Comparison of ENCODE assay signal across 24 cellular contexts in genomic region chr17:50887705-50888245, GRCh38. TPM values are rescaled to one million over a fixed set of nuclear protein-coding genes. Genes with fewer than 3 reads are reported as not detected.
DNase-seq lines count a peak whose midpoint lies in the region; ATAC-seq, FAIRE-seq and TF ChIP-seq lines count a peak whose summit lies in the region.
"Had no signal": no experiment of that assay in that cellular context is flagged by ENCODE, and none has a peak within 500 bp of the region (broad histone marks: within the 10 kb centered on the region; RNA-seq: fewer than 3 reads in every experiment).

No MANE protein-coding gene starts in this region.

- H2BK20ac ChIP-seq in H1 (ENCODE audit: low read length), result 0 out of 2 replicates have a peak overlapping the region, but pooled peaks have one; percentile 21

- H3K27ac Mint-ChIP-seq in activated naive CD8-positive, alpha-beta T cell treated with anti-CD3 and anti-CD28 coated beads, Interleukin-2, amount 10 ng/mL, durations not matched to agents 7 days and 5 days, result peak overlapping the region; percentile 28
- no peak overlapping the region for H3K27ac Mint-ChIP-seq in activated naive CD8-positive, alpha-beta T cell treated with anti-CD3 and anti-CD28 coated beads for 36 hours
- peak overlapping the region; percentile 42 to 53 for H3K27ac Mint-ChIP-seq in T-cell

- no peak overlapping the region for H3K27ac ChIP-seq in H1 (ENCODE audit: low read depth, low read length)
- peak overlapping the region; percentile 6 for H3K27ac ChIP-seq in suprapubic skin
- H3K27ac ChIP-seq: C4-2B, HL-60, neutrophil, psoas muscle, uterus had no signal

- H3K56ac ChIP-seq in H1 (replicated peaks; ENCODE audit: insufficient read length, low read depth, low read length), result no peak overlapping the region

- no peak overlapping the region for H3K23ac ChIP-seq in H1 (ENCODE audit: insufficient read length)

- CTCF ChIA-PET in T-cell (lab: Charles Lee) (interaction anchor here in 1 of 2 donors (0.6 to 1.3 kb wide), 4 partner anchors 9 to 61 kb away, joined by 3 to 5 read pairs (median 3); no protein-coding TSS in a partner anchor), H1 (lab: Charles Lee; ENCODE audit: partially characterized antibody) (interaction anchor here (0.6 to 2.0 kb wide), 14 partner anchors 9 to 120 kb away, joined by 3 to 6 read pairs (median 3); partner anchors contain the start of gene ANKRD40CL)

- H3K4ac ChIP-seq in H1 (replicated peaks; ENCODE audit: insufficient read length, low read depth, low read length), result no peak overlapping the region

- no peak for FAIRE-seq in H1 (lab: Jason Lieb, UNC)
- FAIRE-seq: endothelial cell of umbilical vein, keratinocyte had no signal

- H3K14ac ChIP-seq in H1 (ENCODE audit: insufficient read length), result no peak overlapping the region

- H4K20me1 ChIP-seq in H1 (replicated peaks in 1 of 2; ENCODE audit: control insufficient read depth in 1 of 2, insufficient read depth in 2 of 2, low read length in 2 of 2), result no peaks in the 10 kb centered on the region

- H3K36me3 Mint-ChIP-seq in activated naive CD8-positive, alpha-beta T cell treated with anti-CD3 and anti-CD28 coated beads, Interleukin-2, amount 10 ng/mL, durations not matched to agents 7 days and 5 days, result no peaks in the 10 kb centered on the region
- H3K36me3 Mint-ChIP-seq in activated naive CD8-positive, alpha-beta T cell treated with anti-CD3 and anti-CD28 coated beads for 36 hours, result no peaks in the 10 kb centered on the region
- H3K36me3 Mint-ChIP-seq in T-cell, result no peaks in the 10 kb centered on the region

- no peaks in the 10 kb centered on the region for H3K36me3 ChIP-seq in H1 (ENCODE audit: control insufficient read depth in 2 of 4, insufficient read depth in 4 of 4, low read length in 3 of 4)
- H3K36me3 ChIP-seq in suprapubic skin, result no peaks in the 10 kb centered on the region
- H3K36me3 ChIP-seq: HAP-1, neutrophil, uterus had no signal

- no peak overlapping the region for H4K8ac ChIP-seq in H1 (ENCODE audit: extremely low read depth, insufficient read depth, low read length)

- no peak for DNase-seq in activated naive CD8-positive, alpha-beta T cell treated with anti-CD3 and anti-CD28 coated beads, Interleukin-2, amount 10 ng/mL, durations not matched to agents 7 days and 5 days
- no peak for DNase-seq in activated naive CD8-positive, alpha-beta T cell treated with anti-CD3 and anti-CD28 coated beads for 36 hours
- DNase-seq in T-cell (no peak), H1 (ENCODE audit: low read depth in 1 of 2, low spot score in 2 of 2) (no peak), suprapubic skin (ENCODE audit: low spot score in 2 of 2) (peak; percentile 60 to 65)
- DNase-seq: activated gamma-delta T cell, anterior cingulate cortex, NCI-H1930, NCI-H69, psoas muscle, SK-N-SH, uterus had no signal

- H3K18ac ChIP-seq in H1 (ENCODE audit: extremely low read depth, low read length), result peak overlapping the region; percentile 66; the same call in 1 of the 2 replicates

- H3K4me2 ChIP-seq in H1 (ENCODE audit: insufficient read depth in 1 of 2, low read depth in 2 of 2, low read length in 2 of 2), result no peak overlapping the region
- H3K4me2 ChIP-seq: SK-N-SH had no signal

- H3K27me3 ChIP-seq in H1 (replicated peaks in 1 of 4; ENCODE audit: control insufficient read depth in 3 of 4, extremely low read depth in 1 of 4, insufficient read depth in 3 of 4, low read length in 3 of 4), result no peaks in the 10 kb centered on the region
- no peaks in the 10 kb centered on the region for H3K27me3 ChIP-seq in suprapubic skin
- H3K27me3 ChIP-seq: neutrophil, uterus had no signal

- no peaks in the 10 kb centered on the region for H3K79me1 ChIP-seq in H1 (ENCODE audit: low read depth, low read length)

- no peak for TF ChIP-seq POLR2A in H1 (IDR thresholded peaks at IDR 0.05; ENCODE audit: control extremely low read depth in 1 of 2, low read depth in 2 of 2, low read length in 2 of 2)
- no peak for TF ChIP-seq POLR2A in suprapubic skin (IDR thresholded peaks at IDR 0.05)

- H3K27me3 Mint-ChIP-seq in activated naive CD8-positive, alpha-beta T cell treated with anti-CD3 and anti-CD28 coated beads, Interleukin-2, amount 10 ng/mL, durations not matched to agents 7 days and 5 days, result peaks cover 18% of the 10 kb centered on the region
- no peaks in the 10 kb centered on the region for H3K27me3 Mint-ChIP-seq in activated naive CD8-positive, alpha-beta T cell treated with anti-CD3 and anti-CD28 coated beads for 36 hours
- H3K27me3 Mint-ChIP-seq in T-cell, result no peaks in the 10 kb centered on the region

- no peak overlapping the region for H2AK5ac ChIP-seq in H1 (ENCODE audit: low read depth, low read length)

- H4K5ac ChIP-seq in H1 (ENCODE audit: insufficient read length, low read depth, low read length), result no peak overlapping the region

- TF ChIP-seq CTCF in H1 (IDR thresholded peaks at IDR 0.05; ENCODE audit: control extremely low read depth in 1 of 3, insufficient read depth in 1 of 3, low read depth in 1 of 3, low read length in 3 of 3) (no peak), suprapubic skin (IDR thresholded peaks at IDR 0.05) (no peak)

- H2BK15ac ChIP-seq in H1 (ENCODE audit: low read length), result peak overlapping the region; percentile 62; the same call in 1 of the 2 replicates

- H2AFZ ChIP-seq in H1 (ENCODE audit: low read length), result no peak overlapping the region

- no peak overlapping the region for H2BK120ac ChIP-seq in H1 (replicated peaks; ENCODE audit: low read depth, low read length)

- H3K79me2 ChIP-seq in H1 (ENCODE audit: control insufficient read depth in 1 of 2, insufficient read depth in 2 of 2, low read length in 2 of 2), result no peaks in the 10 kb centered on the region

- POLR2A ChIA-PET in activated naive CD8-positive, alpha-beta T cell treated with anti-CD3 and anti-CD28 coated beads, Interleukin-2, amount 10 ng/mL, durations not matched to agents 7 days and 5 days (lab: Charles Lee), result interaction anchor here (1.0 to 3.2 kb wide), 5 partner anchors 16 to 38 kb away, joined by 3 to 25 read pairs (median 4); partner anchors contain the start of gene TOB1
- POLR2A ChIA-PET in T-cell (lab: Charles Lee), result interaction anchor here (0.6 to 0.9 kb wide), 3 partner anchors 9 to 25 kb away, joined by 3 to 7 read pairs (median 5); partner anchors contain the start of gene TOB1 (in 1 of the 2)
- POLR2A ChIA-PET in H1 (lab: Charles Lee; ENCODE audit: partially characterized antibody), result interaction anchor here (0.6 to 7.5 kb wide), 5 partner anchors 22 to 218 kb away, joined by 3 to 72 read pairs (median 4); partner anchors contain the start of gene TOB1

- H3K4me3 ChIP-seq in H1 (ENCODE audit: extremely low read depth in 1 of 4, insufficient read depth in 2 of 4, low read depth in 3 of 4, low read length in 4 of 4) (no peak overlapping the region), suprapubic skin (no peak overlapping the region)
- H3K4me3 ChIP-seq: HAP-1, psoas muscle, uterus had no signal

- H3K23me2 ChIP-seq in H1 (ENCODE audit: low read depth, low read length), result no peaks in the 10 kb centered on the region

- H3K9me3 ChIP-seq in H1 (ENCODE audit: insufficient read depth in 2 of 2, low read depth in 1 of 2, low read length in 1 of 2) (no peaks in the 10 kb centered on the region), suprapubic skin (no peaks in the 10 kb centered on the region)
- H3K9me3 ChIP-seq: HAP-1, neutrophil, psoas muscle, SK-N-SH, uterus had no signal

- H3K9me3 Mint-ChIP-seq in activated naive CD8-positive, alpha-beta T cell treated with anti-CD3 and anti-CD28 coated beads, Interleukin-2, amount 10 ng/mL, durations not matched to agents 7 days and 5 days, result no peaks in the 10 kb centered on the region
- H3K9me3 Mint-ChIP-seq in activated naive CD8-positive, alpha-beta T cell treated with anti-CD3 and anti-CD28 coated beads for 36 hours, result no peaks in the 10 kb centered on the region
- H3K9me3 Mint-ChIP-seq in T-cell, result no peaks in the 10 kb centered on the region

- no peak for TF ChIP-seq RAD21 in H1 (IDR thresholded peaks at IDR 0.05 in 1 of 2, conservative IDR thresholded peaks at IDR 0.05 in 1 of 2; ENCODE audit: low read depth in 2 of 2, low read length in 2 of 2)

- no peak overlapping the region for H2BK12ac ChIP-seq in H1 (ENCODE audit: low read depth, low read length)

- no peak overlapping the region for H2BK5ac ChIP-seq in H1 (ENCODE audit: low read depth, low read length)

- H3K4me1 Mint-ChIP-seq in activated naive CD8-positive, alpha-beta T cell treated with anti-CD3 and anti-CD28 coated beads, Interleukin-2, amount 10 ng/mL, durations not matched to agents 7 days and 5 days, result peaks cover 16% of the 10 kb centered on the region
- H3K4me1 Mint-ChIP-seq in activated naive CD8-positive, alpha-beta T cell treated with anti-CD3 and anti-CD28 coated beads for 36 hours, result peaks cover 17% of the 10 kb centered on the region
- peaks cover 23 to 37% (median 24%) of the 10 kb centered on the region in 3 donors for H3K4me1 Mint-ChIP-seq in T-cell

- ATAC-seq in activated naive CD8-positive, alpha-beta T cell treated with anti-CD3 and anti-CD28 coated beads, Interleukin-2, amount 10 ng/mL, durations not matched to agents 7 days and 5 days (ENCODE audit: low read depth), result no peak
- no peak for ATAC-seq in T-cell (replicated peaks in 1 of 4)
- ATAC-seq in HG03442 (IDR thresholded peaks at IDR 0.05; ENCODE audit: unreplicated experiment), result no peak
- no peak for ATAC-seq in HG03460 (IDR thresholded peaks at IDR 0.05; ENCODE audit: unreplicated experiment)
- ATAC-seq: psoas muscle had no signal

- no peak for TF ChIP-seq EP300 in H1 (IDR thresholded peaks at IDR 0.05; ENCODE audit: borderline replicate concordance in 1 of 2, low read depth in 2 of 2, low read length in 2 of 2)
- no peak for TF ChIP-seq EP300 in suprapubic skin (IDR thresholded peaks at IDR 0.05)

- no peak overlapping the region for H3K9ac ChIP-seq in H1 (replicated peaks in 1 of 4; ENCODE audit: extremely low read depth in 1 of 4, low read depth in 3 of 4, low read length in 3 of 4)
- H3K9ac ChIP-seq: SK-N-SH had no signal

- 90% methylated on average over 5 of the region's 5 CpGs; no CpG with 5 or more reads in 1 of the 2 experiments for whole genome bisulfite sequencing in H1 (ENCODE audit: extremely low coverage in 1 of 2, insufficient coverage in 1 of 2, insufficient read length in 1 of 2, insufficient replicate concordance in 2 of 2, low coverage in 1 of 2, low lambda C conversion rate in 2 of 2, missing lambda C conversion rate in 1 of 2), 2 experiments
- 74% methylated on average over 5 of the region's 5 CpGs for WGBS in suprapubic skin

- H3K4me1 ChIP-seq in H1 (replicated peaks in 1 of 4; ENCODE audit: control insufficient read depth in 3 of 4, insufficient read depth in 4 of 4, low read length in 3 of 4) (peaks cover 6 to 17% (median 12%) of the 10 kb centered on the region in 4 experiments), suprapubic skin (peaks cover 35% of the 10 kb centered on the region)
- H3K4me1 ChIP-seq: HAP-1, psoas muscle, uterus had no signal

- H3K4me3 Mint-ChIP-seq in activated naive CD8-positive, alpha-beta T cell treated with anti-CD3 and anti-CD28 coated beads, Interleukin-2, amount 10 ng/mL, durations not matched to agents 7 days and 5 days, result no peak overlapping the region
- no peak overlapping the region for H3K4me3 Mint-ChIP-seq in activated naive CD8-positive, alpha-beta T cell treated with anti-CD3 and anti-CD28 coated beads for 36 hours
- peak overlapping the region in 2 of 3 donors; percentile 2 to 62 for H3K4me3 Mint-ChIP-seq in T-cell

- no peak overlapping the region for H4K91ac ChIP-seq in H1 (replicated peaks; ENCODE audit: insufficient read length, low read length)

RNA-seq across cellular contexts. Expression of gene TOB1, which starts 21.6 kb away (rescaled TPM):
- 10 to 100 TPM; 54.9 to 56.6 TPM for total RNA-seq in activated naive CD8-positive, alpha-beta T cell treated with anti-CD3 and anti-CD28 coated beads, Interleukin-2, amount 10 ng/mL, durations not matched to agents 7 days and 5 days
- total RNA-seq in activated naive CD8-positive, alpha-beta T cell treated with anti-CD3 and anti-CD28 coated beads for 36 hours, result 10 to 100 TPM; 40.1 to 44.9 TPM
- 100 to 1,000 TPM in 2 of 5 donors, 10 to 100 TPM in 3; 75.4 to 310 (median 92.6) TPM for total RNA-seq in T-cell
- 20.8 and 26.7 TPM in 2 replicates for total RNA-seq in H1 (2021; fragmentation: NEBNext Ultra II Directional; extraction: Animal tissue kit (Norgen Biotek cat#: 25700))
- 9.7 and 14.4 TPM in 2 replicates for polyA plus RNA-seq in H1 (2011; rRNA removed)
- polyA plus RNA-seq in H1 (2011; cell fraction: cytosol; rRNA removed), result 12.0 TPM
- 17.7 TPM for polyA plus RNA-seq in H1 (2011; cell fraction: nucleus; rRNA removed)
- polyA plus RNA-seq in H1 (2012, experiment 1 of 2), result 24.8 to 32.2 TPM (median 27.7 TPM) in 4 replicates
- polyA plus RNA-seq in H1 (2012, experiment 2 of 2), result 5.9 TPM
- 21.6 TPM for polyA plus RNA-seq in H1 (2013, experiment 1 of 2)
- 22.3 TPM for polyA plus RNA-seq in H1 (2013, experiment 2 of 2)
- polyA minus RNA-seq in H1 (2011; rRNA and poly(A)+ RNA removed), result 22.6 and 27.7 TPM in 2 replicates
- 22.5 TPM for polyA minus RNA-seq in H1 (2011; cell fraction: cytosol; rRNA and poly(A)+ RNA removed)
- polyA minus RNA-seq in H1 (2011; cell fraction: nucleus; rRNA and poly(A)+ RNA removed), result 52.2 TPM
- total RNA-seq in suprapubic skin, result 100 to 1,000 TPM; 151 to 255 (median 174) TPM

RNA-seq across cellular contexts. Expression of gene WFIKKN2, which starts 52.4 kb away (rescaled TPM):
- not detected for total RNA-seq in activated naive CD8-positive, alpha-beta T cell treated with anti-CD3 and anti-CD28 coated beads, Interleukin-2, amount 10 ng/mL, durations not matched to agents 7 days and 5 days
- not detected for total RNA-seq in activated naive CD8-positive, alpha-beta T cell treated with anti-CD3 and anti-CD28 coated beads for 36 hours
- total RNA-seq in T-cell (not detected), suprapubic skin (under 1 TPM; 0.36 to 0.93 (median 0.65) TPM)
- 0.07 TPM in 1 of 2 replicates, not detected in the other for total RNA-seq in H1 (2021; fragmentation: NEBNext Ultra II Directional; extraction: Animal tissue kit (Norgen Biotek cat#: 25700))
- 0.30 and 0.33 TPM in 2 replicates for polyA plus RNA-seq in H1 (2011; rRNA removed)
- 0.30 TPM for polyA plus RNA-seq in H1 (2011; cell fraction: cytosol; rRNA removed)
- 0.29 TPM for polyA plus RNA-seq in H1 (2011; cell fraction: nucleus; rRNA removed)
- 0.10 to 0.39 TPM (median 0.29 TPM) in 4 replicates for polyA plus RNA-seq in H1 (2012, experiment 1 of 2)
- polyA plus RNA-seq in H1 (2012, experiment 2 of 2), result 0.22 TPM
- 0.10 TPM for polyA plus RNA-seq in H1 (2013, experiment 1 of 2)
- 0.06 TPM for polyA plus RNA-seq in H1 (2013, experiment 2 of 2)
- 0.19 and 0.39 TPM in 2 replicates for polyA minus RNA-seq in H1 (2011; rRNA and poly(A)+ RNA removed)
- 0.29 TPM for polyA minus RNA-seq in H1 (2011; cell fraction: cytosol; rRNA and poly(A)+ RNA removed)
- polyA minus RNA-seq in H1 (2011; cell fraction: nucleus; rRNA and poly(A)+ RNA removed), result not detected
- total RNA-seq: dermis microvascular lymphatic vessel endothelial cell; endothelial cell of umbilical vein; glomerular endothelial cell; LHCN-M2; T-helper 2 cell treated with Interferon-gamma antibody and Interleukin-4, amounts not matched to agents 100 ng/mL and 5 ng/mL, for 36 hours had no signal
- polyA plus RNA-seq: keratinocyte, SK-N-SH had no signal

Comparison
In these comparisons a context has a peak if more than half of its experiments do, and no peak if none do; other contexts are left out.
1. DNase-seq: peak in suprapubic skin (2 of 2); none in activated naive CD8-positive, alpha-beta T cell treated with anti-CD3 and anti-CD28 coated beads, Interleukin-2, amount 10 ng/mL, durations not matched to agents 7 days and 5 days (single experiment), activated naive CD8-positive, alpha-beta T cell treated with anti-CD3 and anti-CD28 coated beads for 36 hours (single experiment), T-cell (0 of 34) and H1 (0 of 2).
2. H3K4me3 Mint-ChIP-seq: peak in T-cell (2 of 3); none in activated naive CD8-positive, alpha-beta T cell treated with anti-CD3 and anti-CD28 coated beads, Interleukin-2, amount 10 ng/mL, durations not matched to agents 7 days and 5 days (single experiment) and activated naive CD8-positive, alpha-beta T cell treated with anti-CD3 and anti-CD28 coated beads for 36 hours (single experiment).